Comparison of ENCODE assay signal across 21 cellular contexts in the genomic region with DNA sequence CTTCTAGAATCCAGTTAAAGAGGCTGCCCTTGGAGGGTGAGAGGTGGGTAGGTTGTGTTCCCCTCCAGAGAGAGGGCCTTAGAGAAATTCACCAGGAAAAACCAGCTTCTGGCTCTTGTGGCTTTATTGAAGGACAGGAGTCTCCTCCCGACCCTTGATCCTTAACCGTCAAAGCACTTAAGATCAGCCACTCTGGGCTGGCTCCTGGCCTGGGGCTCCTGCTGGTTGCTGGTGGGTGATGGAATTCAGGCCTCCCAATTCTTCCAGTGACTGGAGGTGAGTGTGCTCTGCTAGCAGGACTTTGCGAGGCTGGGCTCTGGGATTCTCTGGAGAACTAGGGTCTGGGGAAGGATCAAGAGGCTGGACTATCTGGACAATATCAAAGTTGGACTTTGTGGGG.
"Had no signal": no experiment of that assay in that cellular context is flagged by ENCODE, and none has a peak within 500 bp of the region (broad histone marks: within the 10 kb centered on the region; RNA-seq: fewer than 3 reads in every experiment).

No MANE protein-coding gene starts in this region.

- H3K4me1 ChIP-seq: heart left ventricle, tibial artery, upper lobe of right lung, vagina had no signal

- H3K4me1 Mint-ChIP-seq: natural killer cell; neural crest cell; stimulated activated memory B cell treated with anti-CD40 and anti-IgM and Interleukin-4, amounts not matched to agents 10 μg/mL and 1 μg/mL and 100 μg/mL, for 72 hours had no signal

- H3K4me3 ChIP-seq: dorsolateral prefrontal cortex, heart left ventricle, lung, tibial artery, upper lobe of right lung, vagina had no signal

- H3K4me3 Mint-ChIP-seq: natural killer cell; neural crest cell; stimulated activated memory B cell treated with anti-CD40 and anti-IgM and Interleukin-4, amounts not matched to agents 10 μg/mL and 1 μg/mL and 100 μg/mL, for 72 hours; stimulated activated naive CD8-positive, alpha-beta T cell treated with anti-CD3 and anti-CD28 coated beads, Interleukin-15, Interleukin-2, amounts not matched to agents 100 ng/mL and 50 ng/mL, for 24 hours had no signal

- H3K9me3 Mint-ChIP-seq: natural killer cell; neural crest cell; stimulated activated memory B cell treated with anti-CD40 and anti-IgM and Interleukin-4, amounts not matched to agents 10 μg/mL and 1 μg/mL and 100 μg/mL, for 72 hours; stimulated activated naive CD8-positive, alpha-beta T cell treated with anti-CD3 and anti-CD28 coated beads, Interleukin-15, Interleukin-2, amounts not matched to agents 100 ng/mL and 50 ng/mL, for 24 hours had no signal

- H3K36me3 ChIP-seq: heart left ventricle, tibial artery, upper lobe of right lung, vagina had no signal

- H3K27me3 ChIP-seq: heart left ventricle, tibial artery, upper lobe of right lung, vagina had no signal

- H3K27ac Mint-ChIP-seq: natural killer cell; stimulated activated memory B cell treated with anti-CD40 and anti-IgM and Interleukin-4, amounts not matched to agents 10 μg/mL and 1 μg/mL and 100 μg/mL, for 72 hours; stimulated activated naive CD8-positive, alpha-beta T cell treated with anti-CD3 and anti-CD28 coated beads, Interleukin-15, Interleukin-2, amounts not matched to agents 100 ng/mL and 50 ng/mL, for 24 hours had no signal

- ATAC-seq: esophagus mucosa, heart left ventricle, left cardiac atrium, left ventricle myocardium superior, natural killer cell, right cardiac atrium, upper lobe of right lung had no signal

- H3K27ac ChIP-seq: dorsolateral prefrontal cortex, heart left ventricle, tibial artery, upper lobe of right lung, vagina had no signal

- H3K36me3 Mint-ChIP-seq: natural killer cell; stimulated activated memory B cell treated with anti-CD40 and anti-IgM and Interleukin-4, amounts not matched to agents 10 μg/mL and 1 μg/mL and 100 μg/mL, for 72 hours had no signal

- H3K9me3 ChIP-seq: heart left ventricle, tibial artery, upper lobe of right lung, vagina had no signal

- DNase-seq: cortex of kidney; dorsolateral prefrontal cortex; effector CD8-positive, alpha-beta T cell; heart left ventricle; hippocampal formation; kidney; left cardiac atrium; left ventricle myocardium superior; mesenchymal stem cell; natural killer cell; posterior cingulate gyrus; right cardiac atrium; stimulated activated CD4-positive, alpha-beta T cell treated with anti-CD3 and anti-CD28 coated beads, Interleukin-4, amount 100 ng/mL, for 24 hours; tibial artery had no signal
